Comparison of ENCODE assay signal across 12 cellular contexts in the genomic region with DNA sequence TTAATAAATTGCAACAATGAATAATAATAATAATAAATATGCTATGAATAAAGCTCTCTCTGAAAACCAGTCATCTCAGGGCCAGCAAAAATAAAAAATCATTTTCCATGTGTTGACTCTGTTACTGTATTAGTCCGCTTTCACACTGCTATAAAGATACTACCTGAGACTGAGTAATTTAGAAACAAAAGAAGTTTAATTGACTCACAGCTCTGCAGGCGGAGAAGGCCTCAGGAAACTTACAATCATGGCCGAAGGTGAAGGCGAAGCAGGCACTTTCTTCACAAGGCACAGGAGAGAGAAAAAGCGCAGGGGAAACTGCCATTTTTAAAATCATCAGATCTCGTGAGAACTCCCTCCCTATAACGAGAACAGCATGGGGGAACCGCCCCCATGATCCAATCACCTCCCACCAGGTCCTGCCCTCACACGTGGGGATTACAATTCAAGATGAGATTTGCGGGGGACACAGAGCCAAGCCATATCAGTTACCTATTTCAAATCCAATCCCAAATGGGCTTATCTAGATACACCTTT.
DNase-seq lines count a peak whose midpoint lies in the region; ATAC-seq and TF ChIP-seq lines count a peak whose summit lies in the region.
"Had no signal": no experiment of that assay in that cellular context is flagged by ENCODE, and none has a peak within 500 bp of the region (broad histone marks: within the 10 kb centered on the region; RNA-seq: fewer than 3 reads in every experiment).

No MANE protein-coding gene starts in this region.

- DNase-seq in GM12864 (ENCODE audit: low read depth) (peak; percentile 68), Kasumi-1 (lab: John Stamatoyannopoulos, UW) (no peak), nucleus accumbens (lab: John Stamatoyannopoulos, UW) (no peak), retina (no peak)
- no peak for DNase-seq in effector CD8-positive, alpha-beta T cell (lab: John Stamatoyannopoulos, UW)
- DNase-seq: AML-193, NCI-H146, upper lobe of left lung had no signal

- ATAC-seq in GM19035 (IDR thresholded peaks at IDR 0.05; ENCODE audit: unreplicated experiment) = peak; percentile 43
- peak; percentile 12 for ATAC-seq in HG02759 (IDR thresholded peaks at IDR 0.05; ENCODE audit: unreplicated experiment)
- peak; percentile 8 for ATAC-seq in HG03565 (IDR thresholded peaks at IDR 0.05; ENCODE audit: unreplicated experiment)
- ATAC-seq: sciatic nerve had no signal

- TF ChIP-seq CTCF in GM12864 (IDR thresholded peaks at IDR 0.05; ENCODE audit: low read depth, low read length, missing control alignments) = no peak

- H3K4me3 ChIP-seq in GM12864 (ENCODE audit: low read depth, low read length) = peak overlapping the region; percentile 47
- H3K4me3 ChIP-seq: upper lobe of left lung had no signal
